In genomic region chr3:45781271-45781670, GRCh38 we compare ENCODE assay signal across 18 cellular contexts. TPM values are rescaled to one million over a fixed set of nuclear protein-coding genes. Genes with fewer than 3 reads are reported as not detected.
DNase-seq lines count a peak whose midpoint lies in the region; ATAC-seq and TF ChIP-seq lines count a peak whose summit lies in the region.
"Had no signal": no experiment of that assay in that cellular context is flagged by ENCODE, and none has a peak within 500 bp of the region (broad histone marks: within the 10 kb centered on the region; RNA-seq: fewer than 3 reads in every experiment).

No MANE protein-coding gene starts in this region.

- H3K9ac ChIP-seq in DND-41 (ENCODE audit: low read depth, low read length) (no peak overlapping the region), endodermal cell (ENCODE audit: extremely low read depth, low read length, poor library complexity, severe bottlenecking) (no peak overlapping the region)
- H3K9ac ChIP-seq: BLaER1 had no signal

- TF ChIP-seq CTCF in DND-41 (IDR thresholded peaks at IDR 0.05; ENCODE audit: borderline replicate concordance, extremely low read depth, low read length, poor library complexity, severe bottlenecking) (no peak), endodermal cell (conservative IDR thresholded peaks at IDR 0.05) (no peak), type B pancreatic cell (conservative IDR thresholded peaks at IDR 0.05) (no peak), esophagus muscularis mucosa (IDR thresholded peaks at IDR 0.05) (no peak), upper lobe of right lung (IDR thresholded peaks at IDR 0.05) (no peak)

- H3K27me3 ChIP-seq in DND-41 (ENCODE audit: insufficient read depth, low read length, poor library complexity), result no peaks in the 10 kb centered on the region
- H3K27me3 ChIP-seq in endodermal cell (ENCODE audit: control insufficient read depth, insufficient read depth, low read length, poor library complexity, severe bottlenecking), result no peaks in the 10 kb centered on the region
- no peaks in the 10 kb centered on the region for H3K27me3 ChIP-seq in esophagus muscularis mucosa
- H3K27me3 ChIP-seq in upper lobe of right lung, result no peaks in the 10 kb centered on the region
- H3K27me3 ChIP-seq: BLaER1 had no signal

- no peak overlapping the region for H2AFZ ChIP-seq in DND-41 (ENCODE audit: low read depth, low read length)

- H3K4me3 Mint-ChIP-seq in activated CD4-positive, alpha-beta memory T cell treated with anti-CD3 and anti-CD28 coated beads, Interleukin-2, amount 10 ng/mL, durations not matched to agents 7 days and 5 days, result no peak overlapping the region
- H3K4me3 Mint-ChIP-seq in activated CD4-positive, alpha-beta memory T cell treated with anti-CD3 and anti-CD28 coated beads for 36 hours, result no peak overlapping the region
- H3K4me3 Mint-ChIP-seq in endodermal cell (no peak overlapping the region), type B pancreatic cell (no peak overlapping the region)
- H3K4me3 Mint-ChIP-seq: CD8-positive, alpha-beta memory T cell; HFFc6 had no signal

- no peak overlapping the region for H3K4me2 ChIP-seq in DND-41 (ENCODE audit: insufficient read depth, low read length)
- H3K4me2 ChIP-seq: BLaER1 had no signal

- H3K79me2 ChIP-seq in DND-41 (ENCODE audit: insufficient read depth, low read length), result no peaks in the 10 kb centered on the region

- no peak for ATAC-seq in DND-41 (ENCODE audit: insufficient read depth, low read depth)
- no peak for ATAC-seq in upper lobe of right lung
- ATAC-seq: HepG2 had no signal

- 67 to 93% methylated on average over 1 to 5 of the region's 5 CpGs for WGBS in endodermal cell (ENCODE audit: insufficient coverage in 1 of 2, insufficient read length in 1 of 2), 2 experiments
- WGBS in esophagus muscularis mucosa, result 78% methylated on average over 5 of the region's 5 CpGs

- H3K4me1 ChIP-seq in DND-41 (ENCODE audit: insufficient read depth, low read length), result no peaks in the 10 kb centered on the region
- H3K4me1 ChIP-seq in endodermal cell (ENCODE audit: control insufficient read depth, insufficient read depth, low read length), result no peaks in the 10 kb centered on the region
- H3K4me1 ChIP-seq in esophagus muscularis mucosa, result no peaks in the 10 kb centered on the region
- H3K4me1 ChIP-seq in upper lobe of right lung, result no peaks in the 10 kb centered on the region
- H3K4me1 ChIP-seq: BLaER1, Caco-2 had no signal

- CTCF ChIA-PET in activated CD4-positive, alpha-beta memory T cell treated with anti-CD3 and anti-CD28 coated beads, Interleukin-2, amount 10 ng/mL, durations not matched to agents 7 days and 5 days (lab: Charles Lee), result no interaction called here
- CTCF ChIA-PET in activated CD4-positive, alpha-beta memory T cell treated with anti-CD3 and anti-CD28 coated beads for 36 hours (lab: Charles Lee), result interaction anchor here (1.2 kb wide), 1 partner anchor 19 kb away, joined by 6 read pairs; no protein-coding TSS in a partner anchor

- H3K27me3 Mint-ChIP-seq in activated CD4-positive, alpha-beta memory T cell treated with anti-CD3 and anti-CD28 coated beads, Interleukin-2, amount 10 ng/mL, durations not matched to agents 7 days and 5 days, result peaks cover 19% of the 10 kb centered on the region
- no peaks in the 10 kb centered on the region for H3K27me3 Mint-ChIP-seq in activated CD4-positive, alpha-beta memory T cell treated with anti-CD3 and anti-CD28 coated beads for 36 hours
- H3K27me3 Mint-ChIP-seq in endodermal cell (ENCODE audit: insufficient read depth), result peaks cover 4% of the 10 kb centered on the region
- peaks cover 7% of the 10 kb centered on the region for H3K27me3 Mint-ChIP-seq in type B pancreatic cell

- no peaks in the 10 kb centered on the region for H3K9me3 Mint-ChIP-seq in activated CD4-positive, alpha-beta memory T cell treated with anti-CD3 and anti-CD28 coated beads, Interleukin-2, amount 10 ng/mL, durations not matched to agents 7 days and 5 days
- H3K9me3 Mint-ChIP-seq in activated CD4-positive, alpha-beta memory T cell treated with anti-CD3 and anti-CD28 coated beads for 36 hours, result peaks cover 11% of the 10 kb centered on the region
- H3K9me3 Mint-ChIP-seq in endodermal cell (peaks cover 5% of the 10 kb centered on the region), type B pancreatic cell (no peaks in the 10 kb centered on the region)
- H3K9me3 Mint-ChIP-seq: HFFc6 had no signal

- H3K36me3 ChIP-seq in DND-41 (ENCODE audit: insufficient read depth, low read length), result 0 out of 2 replicates have a peak, but pooled peaks cover 2% of the 10 kb centered on the region
- H3K36me3 ChIP-seq in endodermal cell (ENCODE audit: control insufficient read depth, insufficient read depth, low read length), result no peaks in the 10 kb centered on the region
- no peaks in the 10 kb centered on the region for H3K36me3 ChIP-seq in esophagus muscularis mucosa
- no peaks in the 10 kb centered on the region for H3K36me3 ChIP-seq in upper lobe of right lung
- H3K36me3 ChIP-seq: BLaER1 had no signal

- POLR2A ChIA-PET in activated CD4-positive, alpha-beta memory T cell treated with anti-CD3 and anti-CD28 coated beads, Interleukin-2, amount 10 ng/mL, durations not matched to agents 7 days and 5 days (lab: Charles Lee), result no interaction called here
- POLR2A ChIA-PET in activated CD4-positive, alpha-beta memory T cell treated with anti-CD3 and anti-CD28 coated beads for 36 hours (lab: Charles Lee), result no interaction called here

- H4K20me1 ChIP-seq in DND-41 (ENCODE audit: insufficient read depth, low read length), result 0 out of 2 replicates have a peak, but pooled peaks cover 3% of the 10 kb centered on the region
- H4K20me1 ChIP-seq: BLaER1 had no signal

- no peaks in the 10 kb centered on the region for H3K36me3 Mint-ChIP-seq in activated CD4-positive, alpha-beta memory T cell treated with anti-CD3 and anti-CD28 coated beads, Interleukin-2, amount 10 ng/mL, durations not matched to agents 7 days and 5 days (ENCODE audit: low read depth)
- no peaks in the 10 kb centered on the region for H3K36me3 Mint-ChIP-seq in activated CD4-positive, alpha-beta memory T cell treated with anti-CD3 and anti-CD28 coated beads for 36 hours
- H3K36me3 Mint-ChIP-seq in endodermal cell (ENCODE audit: low read depth) (peaks cover 5% of the 10 kb centered on the region), type B pancreatic cell (no peaks in the 10 kb centered on the region)

- no peak overlapping the region for H3K27ac ChIP-seq in DND-41 (ENCODE audit: low read length)
- H3K27ac ChIP-seq in endodermal cell (ENCODE audit: low read depth, low read length), result no peak overlapping the region
- H3K27ac ChIP-seq in esophagus muscularis mucosa (replicated peaks in 1 of 4), result no peak overlapping the region
- H3K27ac ChIP-seq in upper lobe of right lung, result no peak overlapping the region
- H3K27ac ChIP-seq: 22Rv1, BLaER1 had no signal

- no peak overlapping the region for H3K27ac Mint-ChIP-seq in activated CD4-positive, alpha-beta memory T cell treated with anti-CD3 and anti-CD28 coated beads, Interleukin-2, amount 10 ng/mL, durations not matched to agents 7 days and 5 days
- no peak overlapping the region for H3K27ac Mint-ChIP-seq in activated CD4-positive, alpha-beta memory T cell treated with anti-CD3 and anti-CD28 coated beads for 36 hours
- no peak overlapping the region for H3K27ac Mint-ChIP-seq in endodermal cell
- H3K27ac Mint-ChIP-seq in type B pancreatic cell, result no peak overlapping the region
- H3K27ac Mint-ChIP-seq: CD8-positive, alpha-beta memory T cell; HFFc6 had no signal

- intact Hi-C loops in activated CD4-positive, alpha-beta memory T cell treated with anti-CD3 and anti-CD28 coated beads for 36 hours (cut with micrococcal nuclease), result no loop called here
- intact Hi-C loops in esophagus muscularis mucosa (cut with DNase I) (no loop called here), upper lobe of right lung (cut with DNase I) (no loop called here)

- H3K4me3 ChIP-seq in DND-41 (ENCODE audit: low read depth in 1 of 2, low read length in 2 of 2) (no peak overlapping the region), endodermal cell (ENCODE audit: low read length) (no peak overlapping the region), esophagus muscularis mucosa (no peak overlapping the region), upper lobe of right lung (no peak overlapping the region)
- H3K4me3 ChIP-seq: BLaER1 had no signal

- no peak for TF ChIP-seq EP300 in esophagus muscularis mucosa (IDR thresholded peaks at IDR 0.05)

- no peak for TF ChIP-seq POLR2A in esophagus muscularis mucosa (IDR thresholded peaks at IDR 0.05; ENCODE audit: low read depth)

- H3K9me3 ChIP-seq in DND-41 (ENCODE audit: insufficient read depth, low read length, severe bottlenecking) (peaks cover 2% of the 10 kb centered on the region), endodermal cell (ENCODE audit: control insufficient read depth, low read length) (peaks cover 6% of the 10 kb centered on the region), esophagus muscularis mucosa (no peaks in the 10 kb centered on the region), upper lobe of right lung (no peaks in the 10 kb centered on the region)
- H3K9me3 ChIP-seq: BLaER1, Caco-2 had no signal

- DNase-seq in activated CD4-positive, alpha-beta memory T cell treated with anti-CD3 and anti-CD28 coated beads, Interleukin-2, amount 10 ng/mL, durations not matched to agents 7 days and 5 days, result peak; percentile 9
- no peak for DNase-seq in activated CD4-positive, alpha-beta memory T cell treated with anti-CD3 and anti-CD28 coated beads for 36 hours
- DNase-seq in DND-41 (peak; percentile 1), endodermal cell (peak; percentile 31), type B pancreatic cell (ENCODE audit: extremely low spot score, unreplicated experiment) (peak; percentile 20), esophagus muscularis mucosa (ENCODE audit: extremely low spot score) (no peak), upper lobe of right lung (no peak)
- DNase-seq: AML-193; CD8-positive, alpha-beta memory T cell; GF-D8; HCEC 1CT; HFFc6 had no signal

- H3K4me1 Mint-ChIP-seq in activated CD4-positive, alpha-beta memory T cell treated with anti-CD3 and anti-CD28 coated beads, Interleukin-2, amount 10 ng/mL, durations not matched to agents 7 days and 5 days, result no peaks in the 10 kb centered on the region
- H3K4me1 Mint-ChIP-seq in activated CD4-positive, alpha-beta memory T cell treated with anti-CD3 and anti-CD28 coated beads for 36 hours (ENCODE audit: low read depth), result no peaks in the 10 kb centered on the region
- H3K4me1 Mint-ChIP-seq in endodermal cell (peaks cover 7% of the 10 kb centered on the region), type B pancreatic cell (ENCODE audit: unreplicated experiment) (no peaks in the 10 kb centered on the region)
- H3K4me1 Mint-ChIP-seq: CD8-positive, alpha-beta memory T cell had no signal

RNA-seq across cellular contexts. Expression of gene SLC6A20, which starts 15.1 kb away (rescaled TPM):
- not detected for total RNA-seq in activated CD4-positive, alpha-beta memory T cell treated with anti-CD3 and anti-CD28 coated beads, Interleukin-2, amount 10 ng/mL, durations not matched to agents 7 days and 5 days
- total RNA-seq in activated CD4-positive, alpha-beta memory T cell treated with anti-CD3 and anti-CD28 coated beads for 36 hours, result not detected
- total RNA-seq in endodermal cell, result 1 to 10 TPM in 1 of 2 donors, under 1 TPM in 1; 0.29 to 1.5 TPM
- 0.18 TPM for polyA plus RNA-seq in endodermal cell (2013, experiment 1 of 2)
- 0.46 TPM for polyA plus RNA-seq in endodermal cell (2013, experiment 2 of 2)
- total RNA-seq in type B pancreatic cell (ENCODE audit: low replicate concordance), result 1.5 and 3.2 TPM in 2 replicates
- total RNA-seq in esophagus muscularis mucosa, result under 1 TPM in 3 of 4 donors, not detected in 1; 0.19 to 0.33 (median 0.29) TPM
- 22.7 TPM for total RNA-seq in upper lobe of right lung
- total RNA-seq: A673; CD8-positive, alpha-beta memory T cell; H4; HepG2; HFFc6 had no signal
- polyA plus RNA-seq: CD8-positive, alpha-beta memory T cell; HepG2 had no signal

Comparison
In these comparisons a context has a peak if more than half of its experiments do, and no peak if none do; other contexts are left out.
1. DNase-seq: peak in activated CD4-positive, alpha-beta memory T cell treated with anti-CD3 and anti-CD28 coated beads, Interleukin-2, amount 10 ng/mL, durations not matched to agents 7 days and 5 days (single experiment), DND-41 (single experiment), endodermal cell (single experiment) and type B pancreatic cell (single experiment); none in activated CD4-positive, alpha-beta memory T cell treated with anti-CD3 and anti-CD28 coated beads for 36 hours (single experiment), esophagus muscularis mucosa (single experiment) and upper lobe of right lung (single experiment).